1 cellular context compared by ENCODE assay signal in the genomic region with DNA sequence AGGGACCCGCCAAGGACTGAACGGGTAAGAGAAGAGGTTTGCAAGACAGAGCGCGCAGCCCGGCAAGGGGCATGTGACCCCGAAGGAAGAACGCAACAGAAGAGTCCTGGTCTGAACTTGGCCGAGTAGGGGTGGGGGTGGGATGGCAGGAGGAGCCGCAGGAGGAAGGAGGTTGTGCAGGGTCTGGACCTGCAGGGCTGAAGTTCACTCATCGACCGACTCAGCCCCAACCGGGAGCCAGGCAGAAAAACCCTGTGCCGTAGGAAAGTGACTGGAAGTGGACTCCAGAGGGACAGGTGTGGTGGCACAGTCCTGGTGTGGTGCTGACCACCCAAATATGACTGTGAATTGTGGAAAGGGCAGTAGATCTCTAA.
TF ChIP-seq lines count a peak whose summit lies in the region.

No MANE protein-coding gene starts in this region.

TF ChIP-seq in liver, 16 proteins besides CTCF, POLR2A, EP300 and RAD21 (continued from another document):
- no peak for TF ChIP-seq HNF4G (IDR thresholded peaks at IDR 0.05)
- peak in 1 of 2 donors; percentile 6 for TF ChIP-seq HNF4A (conservative IDR thresholded peaks at IDR 0.05)
